In the genomic region with DNA sequence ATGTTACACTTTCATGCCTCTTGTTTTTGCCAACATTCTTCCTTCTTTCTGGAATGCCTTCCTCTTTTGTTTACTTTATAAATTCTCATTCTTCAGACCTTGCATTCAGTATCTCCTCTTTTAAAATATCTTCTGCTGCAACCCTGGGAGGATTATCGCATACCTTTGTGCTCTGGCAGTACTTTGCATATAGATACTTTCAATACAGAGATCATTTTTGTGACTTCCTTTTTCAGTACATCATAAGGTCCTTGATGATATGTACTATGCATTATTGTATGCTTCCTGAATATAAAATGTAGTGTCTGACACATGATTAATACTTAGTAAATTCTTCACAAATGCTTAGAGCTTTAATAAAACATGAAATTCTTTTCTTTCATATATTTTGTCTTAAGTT, we compare ENCODE assay signal across 22 cellular contexts.
DNase-seq lines count a peak whose midpoint lies in the region; ATAC-seq and TF ChIP-seq lines count a peak whose summit lies in the region.
"Had no signal": no experiment of that assay in that cellular context is flagged by ENCODE, and none has a peak within 500 bp of the region (broad histone marks: within the 10 kb centered on the region; RNA-seq: fewer than 3 reads in every experiment).

No MANE protein-coding gene starts in this region.

- H3F3A ChIP-seq in DOHH2 (ENCODE audit: control insufficient read depth, insufficient read depth) = peaks cover 8% of the 10 kb centered on the region; the same call in 1 of the 2 replicates

- TF ChIP-seq CTCF in DOHH2 (IDR thresholded peaks at IDR 0.05; ENCODE audit: low read depth, low read length, poor library complexity, severe bottlenecking) = no peak

- peak overlapping the region; percentile 63 for H3K4me2 ChIP-seq in DOHH2 (ENCODE audit: low read length)
- H3K4me2 ChIP-seq: BLaER1 had no signal

- peaks cover 30% of the 10 kb centered on the region for H3K4me1 ChIP-seq in DOHH2 (ENCODE audit: control insufficient read depth, low read length)
- no peaks in the 10 kb centered on the region for H3K4me1 ChIP-seq in effector memory CD4-positive, alpha-beta T cell (ENCODE audit: control insufficient read depth, insufficient read depth, low read length, poor library complexity, severe bottlenecking)
- H3K4me1 ChIP-seq: BLaER1 had no signal

- DNase-seq in NOMO-1 treated with DMSO at 0.1 percent for 48 hours (lab: John Stamatoyannopoulos, UW; ENCODE audit: unreplicated experiment) (peak; percentile 57), DMS53 treated with DMSO at 0.1 percent for 48 hours (lab: John Stamatoyannopoulos, UW; ENCODE audit: unreplicated experiment) (no peak), foreskin melanocyte (no peak), T-helper 1 cell (no peak)
- no peak for DNase-seq in effector memory CD4-positive, alpha-beta T cell
- DNase-seq: CD4-positive, CD25-positive, alpha-beta regulatory T cell; HCEC 1CT; MV-4-11; NCI-H1105; NCI-H1436 treated with DMSO at 0.1 percent for 48 hours; NCI-H1930; NCI-H2107; NCI-H446; NCI-H524 treated with DMSO at 0.1 percent for 48 hours; NCI-H774; SHP77 had no signal

- H3K79me2 ChIP-seq in DOHH2 (ENCODE audit: control insufficient read depth, low read length) = no peaks in the 10 kb centered on the region

- ATAC-seq in GM21390 (IDR thresholded peaks at IDR 0.05; ENCODE audit: unreplicated experiment) (peak; percentile 51), HG03175 (IDR thresholded peaks at IDR 0.05; ENCODE audit: unreplicated experiment) (peak; percentile 56)
- ATAC-seq: Panc1 had no signal

- no peaks in the 10 kb centered on the region for H4K20me1 ChIP-seq in DOHH2 (ENCODE audit: control insufficient read depth, insufficient read depth, low read depth, low read length)
- H4K20me1 ChIP-seq: BLaER1 had no signal

- peak overlapping the region; percentile 60 for H3K4me3 ChIP-seq in DOHH2 (ENCODE audit: low read length)
- H3K4me3 ChIP-seq in effector memory CD4-positive, alpha-beta T cell (ENCODE audit: insufficient read depth, low read depth, low read length, poor library complexity, severe bottlenecking) = no peak overlapping the region
- H3K4me3 ChIP-seq: BLaER1 had no signal

- H3K36me3 ChIP-seq in DOHH2 (ENCODE audit: control insufficient read depth, low read length) = no peaks in the 10 kb centered on the region
- no peaks in the 10 kb centered on the region for H3K36me3 ChIP-seq in effector memory CD4-positive, alpha-beta T cell (ENCODE audit: control insufficient read depth, insufficient read depth, low read length)
- H3K36me3 ChIP-seq: BLaER1 had no signal

- no peaks in the 10 kb centered on the region for H3K9me2 ChIP-seq in DOHH2 (replicated peaks; ENCODE audit: control insufficient read depth, low read length)

- no peaks in the 10 kb centered on the region for H3K9me3 ChIP-seq in DOHH2 (ENCODE audit: control insufficient read depth, insufficient read depth, low read length)
- no peaks in the 10 kb centered on the region for H3K9me3 ChIP-seq in effector memory CD4-positive, alpha-beta T cell (ENCODE audit: control insufficient read depth, low read length)
- H3K9me3 ChIP-seq: BLaER1 had no signal

- no peaks in the 10 kb centered on the region for H3K27me3 ChIP-seq in DOHH2 (ENCODE audit: control insufficient read depth, low read length)
- H3K27me3 ChIP-seq in effector memory CD4-positive, alpha-beta T cell (replicated peaks; ENCODE audit: control insufficient read depth, insufficient read depth, low read length, poor library complexity, severe bottlenecking) = no peaks in the 10 kb centered on the region
- H3K27me3 ChIP-seq: BLaER1 had no signal

- H3K27ac ChIP-seq in DOHH2 (ENCODE audit: low read depth, low read length) = peak overlapping the region; percentile 74
- no peak overlapping the region for H3K27ac ChIP-seq in effector memory CD4-positive, alpha-beta T cell (ENCODE audit: insufficient read depth, low read length, poor library complexity, severe bottlenecking)
- H3K27ac ChIP-seq: BLaER1, RWPE1 had no signal
